Comparison of ENCODE assay signal across 22 cellular contexts in genomic region chr21:35337573-35337972, GRCh38.
"Had no signal": no experiment of that assay in that cellular context is flagged by ENCODE, and none has a peak within 500 bp of the region (broad histone marks: within the 10 kb centered on the region; RNA-seq: fewer than 3 reads in every experiment).

No MANE protein-coding gene starts in this region.

- H3K27ac ChIP-seq: HL-60, KMS-11, RWPE1 had no signal

- H3K4me2 ChIP-seq: KMS-11, SK-N-SH had no signal

- H3K9ac ChIP-seq: KMS-11, SK-N-SH had no signal

- DNase-seq: Kasumi-1, MM.1S, NCI-H1092 treated with DMSO at 0.1 percent for 48 hours, NCI-H1436, NCI-H187, NCI-H2029, NCI-H2081 treated with DMSO at 0.1 percent for 48 hours, NCI-H2171, NCI-H226, NCI-H446, NCI-H510A, NCI-H524 treated with DMSO at 0.1 percent for 48 hours, NCI-H69, NCI-H774, PC-3, SHP77, SK-N-SH had no signal

- H3K9me3 ChIP-seq: SK-N-SH had no signal

- FAIRE-seq: HTR-8/SVneo had no signal

- ATAC-seq: Panc1, PC-3 had no signal
